Comparison of ENCODE assay signal across 1 cellular context in the genomic region with DNA sequence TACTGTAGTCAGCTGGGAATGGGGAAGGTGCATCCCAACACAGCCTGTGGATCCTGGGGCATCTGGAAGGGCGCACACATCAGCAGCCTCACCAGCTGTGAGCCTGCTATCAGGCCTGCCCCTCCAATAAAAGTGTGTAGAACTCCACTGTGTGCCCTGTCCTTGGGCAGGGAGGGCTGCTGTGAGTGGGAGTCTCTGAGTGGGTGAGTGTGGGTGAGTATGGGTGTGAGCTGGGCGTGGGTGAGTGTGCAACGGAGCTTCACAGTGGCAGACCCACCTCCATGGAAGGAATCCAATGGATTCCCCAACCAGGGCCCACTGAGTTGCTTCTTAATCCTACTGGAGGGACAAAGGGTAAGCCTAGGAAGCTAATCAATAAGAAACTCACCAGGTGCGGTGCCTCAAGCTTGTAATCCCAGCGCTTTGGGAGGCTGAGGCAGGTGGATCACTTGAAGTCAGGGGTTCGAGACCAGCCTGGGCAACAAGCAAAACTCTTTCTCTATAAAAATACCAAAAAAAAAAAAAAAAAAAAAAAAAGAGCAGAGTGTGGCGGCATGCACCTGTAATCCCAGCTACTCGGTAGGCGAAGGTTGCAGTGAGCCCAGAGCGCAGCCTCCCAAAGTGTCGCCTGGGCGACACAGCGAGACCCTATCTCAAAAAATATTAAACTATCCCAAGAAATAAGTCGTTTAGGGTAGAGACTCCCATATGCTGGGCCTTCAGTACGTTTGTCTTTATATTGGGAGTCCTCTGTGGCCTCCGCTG.
TF ChIP-seq lines count a peak whose summit lies in the region.

No MANE protein-coding gene starts in this region.

TF ChIP-seq in IMR-90, 13 proteins besides CTCF, POLR2A, EP300 and RAD21:
- TF ChIP-seq RCOR1 (IDR thresholded peaks at IDR 0.05; ENCODE audit: insufficient replicate concordance, low read length) (no peak), MAFK (IDR thresholded peaks at IDR 0.05; ENCODE audit: low read depth, low read length) (no peak), SMC3 (IDR thresholded peaks at IDR 0.05; ENCODE audit: low read depth, low read length) (no peak), MAZ (IDR thresholded peaks at IDR 0.05; ENCODE audit: borderline replicate concordance, low read depth, low read length) (no peak), BHLHE40 (IDR thresholded peaks at IDR 0.05; ENCODE audit: low read depth, low read length) (no peak), CEBPB (IDR thresholded peaks at IDR 0.05; ENCODE audit: low read depth, low read length) (no peak), FOS (IDR thresholded peaks at IDR 0.05; ENCODE audit: low read depth, low read length) (no peak), NFE2L2 (IDR thresholded peaks at IDR 0.05; ENCODE audit: low read depth, low read length) (no peak), RFX5 (IDR thresholded peaks at IDR 0.05; ENCODE audit: low read depth, low read length) (no peak), USF2 (IDR thresholded peaks at IDR 0.05; ENCODE audit: low read depth, low read length) (no peak), CHD1 (IDR thresholded peaks at IDR 0.05; ENCODE audit: low read depth, low read length) (no peak), MXI1 (IDR thresholded peaks at IDR 0.05; ENCODE audit: borderline replicate concordance, low read depth, low read length) (no peak)
- TF ChIP-seq, protein P1, sequence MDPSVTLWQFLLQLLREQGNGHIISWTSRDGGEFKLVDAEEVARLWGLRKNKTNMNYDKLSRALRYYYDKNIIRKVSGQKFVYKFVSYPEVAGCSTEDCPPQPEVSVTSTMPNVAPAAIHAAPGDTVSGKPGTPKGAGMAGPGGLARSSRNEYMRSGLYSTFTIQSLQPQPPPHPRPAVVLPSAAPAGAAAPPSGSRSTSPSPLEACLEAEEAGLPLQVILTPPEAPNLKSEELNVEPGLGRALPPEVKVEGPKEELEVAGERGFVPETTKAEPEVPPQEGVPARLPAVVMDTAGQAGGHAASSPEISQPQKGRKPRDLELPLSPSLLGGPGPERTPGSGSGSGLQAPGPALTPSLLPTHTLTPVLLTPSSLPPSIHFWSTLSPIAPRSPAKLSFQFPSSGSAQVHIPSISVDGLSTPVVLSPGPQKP (IDR thresholded peaks at IDR 0.05; ENCODE audit: borderline replicate concordance, low read depth, low read length), result no peak
